In genomic region chr19:1717200-1717969, GRCh38 we compare ENCODE assay signal across 25 cellular contexts. TPM values are rescaled to one million over a fixed set of nuclear protein-coding genes. Genes with fewer than 3 reads are reported as not detected.
DNase-seq lines count a peak whose midpoint lies in the region; ATAC-seq, FAIRE-seq and TF ChIP-seq lines count a peak whose summit lies in the region.
"Had no signal": no experiment of that assay in that cellular context is flagged by ENCODE, and none has a peak within 500 bp of the region (broad histone marks: within the 10 kb centered on the region; RNA-seq: fewer than 3 reads in every experiment).

No MANE protein-coding gene starts in this region.

- no peak overlapping the region for H2AFZ ChIP-seq in HepG2 (ENCODE audit: low read length)
- no peak overlapping the region for H2AFZ ChIP-seq in neural progenitor cell (replicated peaks)

- H3K4me1 ChIP-seq in HepG2 (ENCODE audit: insufficient read depth, low read length) (no peaks in the 10 kb centered on the region), right lobe of liver (no peaks in the 10 kb centered on the region), neural progenitor cell (peaks cover 6% of the 10 kb centered on the region)
- H3K4me1 ChIP-seq: BLaER1 had no signal

- no peak for TF ChIP-seq POLR2A in HepG2 (IDR thresholded peaks at IDR 0.05; ENCODE audit: insufficient read depth in 1 of 2, low read depth in 2 of 2, low read length in 2 of 2)
- TF ChIP-seq POLR2A in right lobe of liver (IDR thresholded peaks at IDR 0.05): no peak

- intact Hi-C loops in HepG2 (cut with micrococcal nuclease; ENCODE audit: unreplicated experiment) (no loop called here), right lobe of liver (cut with DNase I) (no loop called here)

- peaks cover 9 to 25% of the 10 kb centered on the region in 2 experiments; a peak in 4 of 5 replicates for H3K27me3 ChIP-seq in HepG2 (ENCODE audit: control insufficient read depth in 1 of 2, insufficient read depth in 2 of 2, low read length in 2 of 2)
- peaks cover 0 to 10% of the 10 kb centered on the region in 2 donors for H3K27me3 ChIP-seq in right lobe of liver
- peaks cover 91% of the 10 kb centered on the region for H3K27me3 ChIP-seq in neural progenitor cell

- ATAC-seq in HepG2 (no peak), right lobe of liver (no peak), WTC11 (no peak), GM21717 (IDR thresholded peaks at IDR 0.05; ENCODE audit: unreplicated experiment) (no peak)
- no peak for ATAC-seq in activated T-cell treated with anti-CD3 and anti-CD28 coated beads, Interleukin-2, amount 50 U/mL, for 4 hours

- H3K36me3 Mint-ChIP-seq in WTC11: no peaks in the 10 kb centered on the region
- no peaks in the 10 kb centered on the region for H3K36me3 Mint-ChIP-seq in endothelial cell (ENCODE audit: low read depth, unreplicated experiment)
- H3K36me3 Mint-ChIP-seq in neural progenitor cell: no peaks in the 10 kb centered on the region
- H3K36me3 Mint-ChIP-seq in activated T-cell treated with anti-CD3 and anti-CD28 coated beads, Interleukin-2, amount 50 U/mL, for 4 hours (ENCODE audit: insufficient read depth): no peaks in the 10 kb centered on the region
- H3K36me3 Mint-ChIP-seq: CD14-positive monocyte; CD4-positive, alpha-beta memory T cell; IgD-negative memory B cell had no signal

- H3K9me3 ChIP-seq in HepG2 (ENCODE audit: low read length) (no peaks in the 10 kb centered on the region), right lobe of liver (no peaks in the 10 kb centered on the region), neural progenitor cell (ENCODE audit: low read depth) (no peaks in the 10 kb centered on the region)
- H3K9me3 ChIP-seq: BLaER1 had no signal

- TF ChIP-seq EP300 in HepG2 (IDR thresholded peaks at IDR 0.05; ENCODE audit: low read depth in 2 of 2, low read length in 2 of 2): no peak
- TF ChIP-seq EP300 in HepG2 (CRISPR knock-in tag; IDR thresholded peaks at IDR 0.05; ENCODE audit: borderline replicate concordance): no peak

- no peak for TF ChIP-seq RAD21 in HepG2 (CRISPR knock-in tag; IDR thresholded peaks at IDR 0.05)

- H4K20me1 ChIP-seq in HepG2 (ENCODE audit: insufficient read depth, low read length): no peaks in the 10 kb centered on the region
- H4K20me1 ChIP-seq in neural progenitor cell (ENCODE audit: low read depth): no peaks in the 10 kb centered on the region

- H3K36me3 ChIP-seq in HepG2 (replicated peaks in 1 of 2; ENCODE audit: control insufficient read depth in 1 of 2, insufficient read depth in 2 of 2, low read length in 2 of 2) (no peaks in the 10 kb centered on the region), right lobe of liver (no peaks in the 10 kb centered on the region), neural progenitor cell (no peaks in the 10 kb centered on the region)
- H3K36me3 ChIP-seq: BLaER1 had no signal

- POLR2A ChIA-PET in HepG2 (lab: Yijun Ruan, JAX) (no interaction called here), WTC11 (lab: Charles Lee) (no interaction called here)

- H3K4me3 Mint-ChIP-seq in WTC11: 0 out of 2 replicates have a peak overlapping the region, but pooled peaks have one; percentile 20
- H3K4me3 Mint-ChIP-seq in endothelial cell (ENCODE audit: unreplicated experiment): peak overlapping the region; percentile 59
- peak overlapping the region; percentile 39 for H3K4me3 Mint-ChIP-seq in neural progenitor cell
- no peak overlapping the region for H3K4me3 Mint-ChIP-seq in activated T-cell treated with anti-CD3 and anti-CD28 coated beads, Interleukin-2, amount 50 U/mL, for 4 hours
- H3K4me3 Mint-ChIP-seq: IgD-negative memory B cell had no signal

- peaks cover 5% of the 10 kb centered on the region; the same call in 1 of the 2 replicates for H3K9me3 Mint-ChIP-seq in WTC11
- no peaks in the 10 kb centered on the region for H3K9me3 Mint-ChIP-seq in endothelial cell (ENCODE audit: unreplicated experiment)
- H3K9me3 Mint-ChIP-seq in neural progenitor cell: peaks cover 4% of the 10 kb centered on the region
- no peaks in the 10 kb centered on the region for H3K9me3 Mint-ChIP-seq in activated T-cell treated with anti-CD3 and anti-CD28 coated beads, Interleukin-2, amount 50 U/mL, for 4 hours

- CTCF ChIA-PET in HepG2 (lab: Yijun Ruan, JAX; ENCODE audit: low intra/inter-chr PET ratio, low total read pairs) (no interaction called here), WTC11 (lab: Charles Lee) (interaction anchor here (0.9 to 1.5 kb wide), 3 partner anchors 42 to 109 kb away, joined by 5 to 7 read pairs (median 6); no protein-coding TSS in a partner anchor)

- BruUV-seq in HepG2 (replicated peaks; lab: Mats Ljungman, UMichigan): no TSS peak

- H3F3A ChIP-seq in neural progenitor cell (ENCODE audit: low read depth): no peaks in the 10 kb centered on the region

- H3K27ac Mint-ChIP-seq in WTC11 (no peak overlapping the region), endothelial cell (ENCODE audit: unreplicated experiment) (no peak overlapping the region), neural progenitor cell (no peak overlapping the region)
- H3K27ac Mint-ChIP-seq: CD4-positive, alpha-beta memory T cell; H9; IgD-negative memory B cell had no signal

- DNase-seq in HepG2 (ENCODE audit: low spot score) (no peak), right lobe of liver (no peak), WTC11 (ENCODE audit: low spot score) (no peak), endothelial cell (ENCODE audit: low spot score) (no peak), neural progenitor cell (ENCODE audit: low spot score) (no peak), NCI-H2107 (lab: John Stamatoyannopoulos, UW) (no peak)
- no peak for DNase-seq in activated T-cell treated with anti-CD3 and anti-CD28 coated beads, Interleukin-2, amount 50 U/mL, for 4 hours
- DNase-seq: 8988T; CD4-positive, alpha-beta memory T cell; DMS153; DMS79; GDM1; GOT3; H9 had no signal

- H3K4me3 ChIP-seq in HepG2 (replicated peaks in 1 of 3; ENCODE audit: insufficient read depth in 1 of 3, low read depth in 2 of 3, low read length in 3 of 3) (no peak overlapping the region), right lobe of liver (no peak overlapping the region), neural progenitor cell (no peak overlapping the region)
- H3K4me3 ChIP-seq: BLaER1 had no signal

- H3K27ac ChIP-seq in HepG2 (ENCODE audit: extremely low read length, insufficient read depth, low read length): no peak overlapping the region
- no peak overlapping the region for H3K27ac ChIP-seq in right lobe of liver
- no peak overlapping the region for H3K27ac ChIP-seq in neural progenitor cell
- H3K27ac ChIP-seq: BLaER1, HL-60 had no signal

- H3K4me1 Mint-ChIP-seq in WTC11 (peaks cover 5% of the 10 kb centered on the region), endothelial cell (ENCODE audit: unreplicated experiment) (peaks cover 3% of the 10 kb centered on the region), neural progenitor cell (peaks cover 14% of the 10 kb centered on the region)
- peaks cover 1% of the 10 kb centered on the region for H3K4me1 Mint-ChIP-seq in activated T-cell treated with anti-CD3 and anti-CD28 coated beads, Interleukin-2, amount 50 U/mL, for 4 hours (ENCODE audit: low read depth)
- H3K4me1 Mint-ChIP-seq: CD14-positive monocyte, IgD-negative memory B cell had no signal

- FAIRE-seq in HepG2 (lab: Jason Lieb, UNC): no peak
- FAIRE-seq: GM12892, GM18507 had no signal

- H3K27me3 Mint-ChIP-seq in WTC11 (ENCODE audit: low read depth) (peaks cover 50% of the 10 kb centered on the region), endothelial cell (ENCODE audit: unreplicated experiment) (peaks cover 14% of the 10 kb centered on the region), neural progenitor cell (ENCODE audit: insufficient read depth, low read depth) (peaks cover 38% of the 10 kb centered on the region)
- H3K27me3 Mint-ChIP-seq in activated T-cell treated with anti-CD3 and anti-CD28 coated beads, Interleukin-2, amount 50 U/mL, for 4 hours (ENCODE audit: low read depth): peaks cover 67% of the 10 kb centered on the region

- WGBS in HepG2 (ENCODE audit: low lambda C conversion rate): 7% methylated on average over 1 of the region's 1 CpG
- 47% methylated on average over 1 of the region's 1 CpG for WGBS in right lobe of liver (ENCODE audit: insufficient coverage, low coverage, low lambda C conversion rate, missing lambda C conversion rate)

- H3K9ac ChIP-seq in HepG2 (ENCODE audit: insufficient read depth, low read depth, low read length) (no peak overlapping the region), neural progenitor cell (no peak overlapping the region)
- H3K9ac ChIP-seq: BLaER1 had no signal

- TF ChIP-seq CTCF in HepG2 (CRISPR knock-in tag; IDR thresholded peaks at IDR 0.05) (no peak), right lobe of liver (IDR thresholded peaks at IDR 0.05) (no peak), WTC11 (IDR thresholded peaks at IDR 0.05) (no peak), endothelial cell (IDR thresholded peaks at IDR 0.05; ENCODE audit: unreplicated experiment) (no peak), neural progenitor cell (IDR thresholded peaks at IDR 0.05) (no peak)

- H3K79me2 ChIP-seq in HepG2 (ENCODE audit: insufficient read depth, low read length) (no peaks in the 10 kb centered on the region), neural progenitor cell (ENCODE audit: low read depth) (no peaks in the 10 kb centered on the region)

- in situ Hi-C loops in HepG2 (cut with HindIII; ENCODE audit: extremely low pct_ligation_motif_present, low pct_unique_long_range_greater_than_20kb): no loop called here

- H3K4me2 ChIP-seq in HepG2 (ENCODE audit: low read depth, low read length) (no peak overlapping the region), neural progenitor cell (no peak overlapping the region)
- H3K4me2 ChIP-seq: BLaER1 had no signal

RNA-seq across cellular contexts. Expression of gene ONECUT3, which starts 35.9 kb away (rescaled TPM):
- total RNA-seq in HepG2 (2016; rRNA removed; fragmentation: Illumina TruSeq; extraction: Trizol) (not detected in 2 replicates), right lobe of liver (not detected), WTC11 (2021) (0.04 TPM in 1 of 3 replicates, not detected in the others), endothelial cell (ENCODE audit: unreplicated experiment) (not detected), neural progenitor cell (ENCODE audit: low replicate concordance) (0.09 TPM in 1 of 2 replicates, not detected in the other)
- not detected in 2 replicates for total RNA-seq in HepG2 (2016; cell fraction: cytosol; rRNA removed; fragmentation: Illumina TruSeq; extraction: Trizol; ENCODE audit: low read depth)
- total RNA-seq in HepG2 (2016; cell fraction: insoluble cytoplasmic fraction; rRNA removed; fragmentation: Illumina TruSeq; extraction: Trizol): not detected in 2 replicates
- not detected in 2 replicates for total RNA-seq in HepG2 (2016; cell fraction: membrane; rRNA removed; fragmentation: Illumina TruSeq; extraction: Trizol)
- not detected in 2 replicates for total RNA-seq in HepG2 (2016; cell fraction: nucleus; rRNA removed; fragmentation: Illumina TruSeq; extraction: Trizol)
- under 0.01 and 0.01 TPM in 2 replicates for polyA plus RNA-seq in HepG2 (2011; rRNA removed)
- polyA plus RNA-seq in HepG2 (2011; cell fraction: cytosol; rRNA removed): 0.01 TPM in 1 of 2 replicates, not detected in the other
- polyA plus RNA-seq in HepG2 (2011; cell fraction: nucleus; rRNA removed): 0.03 TPM in 1 of 2 replicates, not detected in the other
- polyA plus RNA-seq in HepG2 (2012): not detected in 2 replicates
- polyA plus RNA-seq in HepG2 (2016; cell fraction: cytosol; fragmentation: Illumina TruSeq; extraction: Trizol; ENCODE audit: low read depth): not detected in 2 replicates
- polyA plus RNA-seq in HepG2 (2016; cell fraction: insoluble cytoplasmic fraction; fragmentation: Illumina TruSeq; extraction: Trizol; ENCODE audit: low read depth): 0.02 TPM in 1 of 2 replicates, not detected in the other
- not detected in 2 replicates for polyA plus RNA-seq in HepG2 (2016; cell fraction: membrane; fragmentation: Illumina TruSeq; extraction: Trizol; ENCODE audit: low read depth)
- not detected in 2 replicates for polyA plus RNA-seq in HepG2 (2016; cell fraction: nucleus; fragmentation: Illumina TruSeq; extraction: Trizol; ENCODE audit: insufficient read depth, low read depth)
- not detected in 2 replicates for polyA minus RNA-seq in HepG2 (2011; rRNA and poly(A)+ RNA removed; ENCODE audit: low replicate concordance)
- polyA minus RNA-seq in HepG2 (2011; cell fraction: cytosol; rRNA and poly(A)+ RNA removed): not detected in 2 replicates
- polyA minus RNA-seq in HepG2 (2011; cell fraction: nucleus; rRNA and poly(A)+ RNA removed): not detected in 2 replicates
- total RNA-seq in activated T-cell treated with anti-CD3 and anti-CD28 coated beads, Interleukin-2, amount 50 U/mL, for 4 hours: not detected
- total RNA-seq: A673; CD4-positive, alpha-beta memory T cell; Daoy; HT1080 had no signal
- polyA plus RNA-seq: AG04450; CD14-positive monocyte; CD4-positive, alpha-beta memory T cell; IgD-negative memory B cell had no signal
